8 cellular contexts compared by ENCODE assay signal in genomic region chr6:52162940-52163908, GRCh38.
DNase-seq lines count a peak whose midpoint lies in the region; ATAC-seq, FAIRE-seq and TF ChIP-seq lines count a peak whose summit lies in the region.

No MANE protein-coding gene starts in this region.

- peaks cover 7% of the 10 kb centered on the region in 2 donors for H3K9me3 Mint-ChIP-seq in stimulated activated naive B cell treated with anti-CD40 and anti-IgM and Interleukin-4, amounts not matched to agents 10 μg/mL and 1 μg/mL and 100 μg/mL, for 72 hours

- peak; percentile 65 for FAIRE-seq in GM19239 (lab: Jason Lieb, UNC)

- H3K4me1 Mint-ChIP-seq in stimulated activated naive B cell treated with anti-CD40 and anti-IgM and Interleukin-4, amounts not matched to agents 10 μg/mL and 1 μg/mL and 100 μg/mL, for 72 hours = peaks cover 5 to 29% of the 10 kb centered on the region in 2 donors

- H3K27me3 ChIP-seq in DOHH2 (ENCODE audit: control insufficient read depth, low read length) (peaks cover 7% of the 10 kb centered on the region; the same call in 1 of the 2 replicates), RWPE2 (ENCODE audit: insufficient read depth, poor library complexity, severe bottlenecking) (no peaks in the 10 kb centered on the region)

- no peaks in the 10 kb centered on the region for H4K20me1 ChIP-seq in DOHH2 (ENCODE audit: control insufficient read depth, insufficient read depth, low read depth, low read length)

- H3K9me2 ChIP-seq in DOHH2 (replicated peaks; ENCODE audit: control insufficient read depth, low read length) = no peaks in the 10 kb centered on the region

- H3K9me3 ChIP-seq in DOHH2 (ENCODE audit: control insufficient read depth, insufficient read depth, low read length) (peaks cover 6% of the 10 kb centered on the region; the same call in 1 of the 2 replicates), RWPE2 (ENCODE audit: severe bottlenecking) (no peaks in the 10 kb centered on the region)

- H3K4me3 Mint-ChIP-seq in stimulated activated naive B cell treated with anti-CD40 and anti-IgM and Interleukin-4, amounts not matched to agents 10 μg/mL and 1 μg/mL and 100 μg/mL, for 72 hours = no peak overlapping the region

- H3K4me3 ChIP-seq in DOHH2 (ENCODE audit: low read length) (no peak overlapping the region), RWPE2 (ENCODE audit: severe bottlenecking) (no peak overlapping the region), fibroblast of mammary gland (ENCODE audit: control insufficient read depth, low read depth, low read length) (no peak overlapping the region)

- H3K27ac Mint-ChIP-seq in stimulated activated naive B cell treated with anti-CD40 and anti-IgM and Interleukin-4, amounts not matched to agents 10 μg/mL and 1 μg/mL and 100 μg/mL, for 72 hours = no peak overlapping the region

- DNase-seq in GM19239 (ENCODE audit: insufficient read length, low spot score) (no peak), RWPE2 (ENCODE audit: low spot score) (no peak), fibroblast of mammary gland (ENCODE audit: low read depth) (peak; percentile 44), amniotic stem cell (lab: John Stamatoyannopoulos, UW) (no peak), midbrain (lab: John Stamatoyannopoulos, UW) (no peak)
- no peak for DNase-seq in stimulated activated naive B cell treated with anti-CD40 and anti-IgM and Interleukin-4, amounts not matched to agents 10 μg/mL and 1 μg/mL and 100 μg/mL, for 72 hours

- peaks cover 7 to 14% of the 10 kb centered on the region in 2 donors for H3K27me3 Mint-ChIP-seq in stimulated activated naive B cell treated with anti-CD40 and anti-IgM and Interleukin-4, amounts not matched to agents 10 μg/mL and 1 μg/mL and 100 μg/mL, for 72 hours

- no peaks in the 10 kb centered on the region for H3K4me1 ChIP-seq in DOHH2 (ENCODE audit: control insufficient read depth, low read length)
- no peaks in the 10 kb centered on the region for H3K4me1 ChIP-seq in RWPE2 (ENCODE audit: insufficient read depth, poor library complexity, severe bottlenecking)

- TF ChIP-seq CTCF in DOHH2 (IDR thresholded peaks at IDR 0.05; ENCODE audit: low read depth, low read length, poor library complexity, severe bottlenecking) (peak; percentile 53), RWPE2 (IDR thresholded peaks at IDR 0.05; ENCODE audit: poor library complexity, severe bottlenecking) (peak; percentile 92), fibroblast of mammary gland (conservative IDR thresholded peaks at IDR 0.05; ENCODE audit: control insufficient read depth, insufficient read depth, low read depth, low read length) (peak; percentile 72)

- no peaks in the 10 kb centered on the region for H3F3A ChIP-seq in DOHH2 (ENCODE audit: control insufficient read depth, insufficient read depth)

- H3K27ac ChIP-seq in DOHH2 (ENCODE audit: low read depth, low read length) = no peak overlapping the region
- H3K27ac ChIP-seq in RWPE2 (ENCODE audit: poor library complexity, severe bottlenecking) = no peak overlapping the region

- H3K4me2 ChIP-seq in DOHH2 (ENCODE audit: low read length) = no peak overlapping the region

- H3K36me3 ChIP-seq in DOHH2 (ENCODE audit: control insufficient read depth, low read length) (no peaks in the 10 kb centered on the region), RWPE2 (ENCODE audit: low read depth) (no peaks in the 10 kb centered on the region)

- H3K79me2 ChIP-seq in DOHH2 (ENCODE audit: control insufficient read depth, low read length) = no peaks in the 10 kb centered on the region

- peak; percentile 55 for ATAC-seq in HG03575 (IDR thresholded peaks at IDR 0.05; ENCODE audit: extremely low read depth, insufficient number of reproducible peaks, low FRiP score, unreplicated experiment)
- peak; percentile 88 for ATAC-seq in RWPE2 (ENCODE audit: low read depth)
- peak; percentile 53 to 64 for ATAC-seq in stimulated activated naive B cell treated with anti-CD40 and anti-IgM and Interleukin-4, amounts not matched to agents 10 μg/mL and 1 μg/mL and 100 μg/mL, for 72 hours (replicated peaks)

- peaks cover 3% of the 10 kb centered on the region in 2 donors for H3K36me3 Mint-ChIP-seq in stimulated activated naive B cell treated with anti-CD40 and anti-IgM and Interleukin-4, amounts not matched to agents 10 μg/mL and 1 μg/mL and 100 μg/mL, for 72 hours
